ENCODE assay signal across 28 cellular contexts in genomic region chr18:11695736-11696135, GRCh38. TPM values are rescaled to one million over a fixed set of nuclear protein-coding genes. Genes with fewer than 3 reads are reported as not detected.
"Had no signal": no experiment of that assay in that cellular context is flagged by ENCODE, and none has a peak within 500 bp of the region (broad histone marks: within the 10 kb centered on the region; RNA-seq: fewer than 3 reads in every experiment).

No MANE protein-coding gene starts in this region.

- DNase-seq: activated B cell treated with CpG ODN at 0.5 μM for 24 hours; activated CD4-positive, alpha-beta T cell treated with anti-CD3 and anti-CD28 coated beads for 48 hours; activated CD4-positive, alpha-beta T cell treated with anti-CD3 and anti-CD28 coated beads, Interleukin-2, amount 50 U/mL, for 1 hour; activated CD4-positive, alpha-beta T cell treated with anti-CD3 and anti-CD28 coated beads, Interleukin-2, amount 50 U/mL, for 48 hours; activated CD8-positive, alpha-beta memory T cell treated with anti-CD3 and anti-CD28 coated beads for 24 hours; activated CD8-positive, alpha-beta T cell treated with anti-CD3 and anti-CD28 coated beads for 36 hours; activated effector memory CD4-positive, alpha-beta T cell treated with anti-CD3 and anti-CD28 coated beads, Interleukin-2, amount 50 U/mL, for 16 hours; activated naive CD4-positive, alpha-beta T cell treated with anti-CD3 and anti-CD28 coated beads for 36 hours; activated naive CD8-positive, alpha-beta T cell treated with anti-CD3 and anti-CD28 coated beads for 36 hours; activated naive CD8-positive, alpha-beta T cell treated with anti-CD3 and anti-CD28 coated beads, Interleukin-2, amount 50 U/mL, for 24 hours; activated T-cell treated with anti-CD3 and anti-CD28 coated beads, Interleukin-2, amount 50 U/mL, for 4 hours; adrenal gland; amygdala; aorta; body of pancreas; dorsolateral prefrontal cortex; effector memory CD4-positive, alpha-beta T cell; endodermal cell; foreskin fibroblast; glutamatergic neuron; heart left ventricle; T-helper 1 cell; T-helper 17 cell; T1000; WERI-Rb-1 had no signal

- ATAC-seq: activated CD4-positive, CD25-positive, alpha-beta regulatory T cell treated with anti-CD3 and anti-CD28 coated beads, Interleukin-2, amount 50 U/mL, for 24 hours; activated CD8-positive, alpha-beta T cell treated with anti-CD3 and anti-CD28 coated beads for 36 hours; activated naive CD8-positive, alpha-beta T cell treated with anti-CD3 and anti-CD28 coated beads, Interleukin-2, amount 50 U/mL, for 24 hours; activated T-cell treated with anti-CD3 and anti-CD28 coated beads, Interleukin-2, amount 50 U/mL, for 4 hours; body of pancreas; heart left ventricle; T-helper 17 cell had no signal

- H3K27ac ChIP-seq: adrenal gland, body of pancreas, coronary artery, dorsolateral prefrontal cortex, heart left ventricle, WERI-Rb-1 had no signal

- H3K9me3 ChIP-seq: adrenal gland, body of pancreas, heart left ventricle had no signal

- H3K4me3 ChIP-seq: adrenal gland, body of pancreas, coronary artery, dorsolateral prefrontal cortex, heart left ventricle had no signal

- H3K27me3 ChIP-seq: adrenal gland, body of pancreas had no signal

- H3K36me3 ChIP-seq: adrenal gland, heart left ventricle, WERI-Rb-1 had no signal

- FAIRE-seq: frontal cortex had no signal

- H3K4me1 ChIP-seq: adrenal gland, body of pancreas had no signal

RNA-seq across cellular contexts. Expression of gene GNAL, which starts 6.7 kb away (rescaled TPM):
- total RNA-seq: activated B cell treated with CpG ODN at 0.5 μM for 24 hours had no signal
